In genomic region chr19:18589380-18590272, GRCh38 we compare ENCODE assay signal across 8 cellular contexts. TPM values are rescaled to one million over a fixed set of nuclear protein-coding genes. Genes with fewer than 3 reads are reported as not detected.
DNase-seq lines count a peak whose midpoint lies in the region; ATAC-seq and TF ChIP-seq lines count a peak whose summit lies in the region.

No MANE protein-coding gene starts in this region.

- TF ChIP-seq CTCF in RWPE2 (IDR thresholded peaks at IDR 0.05; ENCODE audit: poor library complexity, severe bottlenecking), result no peak
- TF ChIP-seq CTCF in heart left ventricle (IDR thresholded peaks at IDR 0.05), result peak in 6 of 12 donors; percentile 4 to 37 (median 20)
- TF ChIP-seq CTCF in prostate gland (IDR thresholded peaks at IDR 0.05), result peak in 2 of 4 experiments; percentile 45 to 48

- DNase-seq in DMS153 treated with DMSO at 0.1 percent for 48 hours (lab: John Stamatoyannopoulos, UW; ENCODE audit: unreplicated experiment) (peak; percentile 56), RWPE2 (ENCODE audit: low spot score) (peak; percentile 75), heart left ventricle (peak; percentile 56 to 80 (median 70)), prostate gland (ENCODE audit: low spot score) (peak; percentile 39), superior temporal gyrus (ENCODE audit: extremely low spot score) (no peak)

- TF ChIP-seq POLR2A in heart left ventricle (IDR thresholded peaks at IDR 0.05) (no peak), prostate gland (IDR thresholded peaks at IDR 0.05) (no peak)

- no peaks in the 10 kb centered on the region for H3K9me3 Mint-ChIP-seq in activated naive CD8-positive, alpha-beta T cell (ENCODE audit: low read depth)

- H3K27me3 Mint-ChIP-seq in activated naive CD8-positive, alpha-beta T cell, result no peaks in the 10 kb centered on the region

- no peaks in the 10 kb centered on the region for H3K27me3 ChIP-seq in HUES6 (ENCODE audit: control insufficient read depth, insufficient read depth, low read length)
- H3K27me3 ChIP-seq in RWPE2 (ENCODE audit: insufficient read depth, poor library complexity, severe bottlenecking), result no peaks in the 10 kb centered on the region
- H3K27me3 ChIP-seq in heart left ventricle, result no peaks in the 10 kb centered on the region
- no peaks in the 10 kb centered on the region for H3K27me3 ChIP-seq in prostate gland (replicated peaks; ENCODE audit: insufficient read depth)

- H3K27ac ChIP-seq in HUES6 (ENCODE audit: low read depth, low read length) (peak overlapping the region; percentile 95), RWPE2 (ENCODE audit: poor library complexity, severe bottlenecking) (peak overlapping the region; percentile 79), heart left ventricle (peak overlapping the region; percentile 75 to 97 (median 92)), prostate gland (peak overlapping the region; percentile 78 to 79)

- H3K4me3 Mint-ChIP-seq in activated naive CD8-positive, alpha-beta T cell, result peak overlapping the region; percentile 83

- H3K4me1 ChIP-seq in HUES6 (ENCODE audit: control insufficient read depth, insufficient read depth, low read length) (peaks cover 21% of the 10 kb centered on the region), RWPE2 (ENCODE audit: insufficient read depth, poor library complexity, severe bottlenecking) (peaks cover 5% of the 10 kb centered on the region), heart left ventricle (peaks cover 0 to 54% (median 25%) of the 10 kb centered on the region in 12 donors), prostate gland (replicated peaks) (peaks cover 7% of the 10 kb centered on the region)

- peak overlapping the region; percentile 96 for H3K27ac Mint-ChIP-seq in activated naive CD8-positive, alpha-beta T cell

- intact Hi-C loops in heart left ventricle (cut with DNase I) (loop anchor here in 9 of 10 donors (5.0 to 10.0 kb wide), 11 partner anchors 65 to 278 kb away; partner anchors contain the start of gene CRTC1 (in 3 of the 9)), prostate gland (cut with DNase I) (loop anchor here (2.0 kb wide), 1 partner anchor 139 kb away; no protein-coding TSS in a partner anchor)

- 12 to 34% (median 17%) methylated on average over 23 to 52 of the region's 52 CpGs for WGBS in heart left ventricle, 4 donors
- WGBS in prostate gland, result 16% methylated on average over 42 of the region's 52 CpGs

- H3K4me3 ChIP-seq in HUES6 (ENCODE audit: low read depth, low read length) (peak overlapping the region; percentile 96), RWPE2 (ENCODE audit: severe bottlenecking) (peak overlapping the region; percentile 63), heart left ventricle (peak overlapping the region; percentile 66 to 98 (median 90)), prostate gland (peak overlapping the region; percentile 66 to 84)

- peaks cover 5% of the 10 kb centered on the region for H3K36me3 ChIP-seq in HUES6 (ENCODE audit: control insufficient read depth, insufficient read depth, low read length)
- peaks cover 8% of the 10 kb centered on the region; the same call in 1 of the 2 replicates for H3K36me3 ChIP-seq in RWPE2 (ENCODE audit: low read depth)
- peaks cover 0 to 15% (median 11%) of the 10 kb centered on the region in 9 donors for H3K36me3 ChIP-seq in heart left ventricle
- H3K36me3 ChIP-seq in prostate gland, result peaks cover 0 to 3% of the 10 kb centered on the region in 2 donors

- H3K4me1 Mint-ChIP-seq in activated naive CD8-positive, alpha-beta T cell (ENCODE audit: low read depth), result peaks cover 31% of the 10 kb centered on the region

- peak overlapping the region; percentile 95 for H3K9ac ChIP-seq in HUES6 (ENCODE audit: low read length)

- H3K36me3 Mint-ChIP-seq in activated naive CD8-positive, alpha-beta T cell, result peaks cover 3% of the 10 kb centered on the region

- ATAC-seq in GM21423 (IDR thresholded peaks at IDR 0.05; ENCODE audit: unreplicated experiment) (peak; percentile 34), RWPE2 (ENCODE audit: low read depth) (peak; percentile 53), heart left ventricle (peak; percentile 15 to 73 (median 69))

- H3K9me3 ChIP-seq in HUES6 (ENCODE audit: control insufficient read depth, insufficient read depth, low read depth, low read length) (no peaks in the 10 kb centered on the region), RWPE2 (ENCODE audit: severe bottlenecking) (no peaks in the 10 kb centered on the region), heart left ventricle (no peaks in the 10 kb centered on the region), prostate gland (no peaks in the 10 kb centered on the region)

RNA-seq across cellular contexts. Expression of gene REX1BD, which starts 1.0 kb away (rescaled TPM):
- total RNA-seq in heart left ventricle (100 to 1,000 TPM in 2 of 9 donors, 10 to 100 TPM in 7; 42.9 to 205 (median 68.2) TPM), prostate gland (100 to 1,000 TPM in 1 of 2 donors, 10 to 100 TPM in 1; 98.9 to 149 TPM)
- 100 to 1,000 TPM in 1 of 2 donors, 10 to 100 TPM in 1; 46.8 to 101 TPM for polyA plus RNA-seq in heart left ventricle

RNA-seq across cellular contexts. Expression of gene CRLF1, which starts 17.0 kb away (rescaled TPM):
- total RNA-seq in heart left ventricle (10 to 100 TPM in 4 of 9 donors, 1 to 10 TPM in 5; 2.8 to 60.5 (median 9.9) TPM), prostate gland (10 to 100 TPM in 1 of 2 donors, 1 to 10 TPM in 1; 2.6 to 12.6 TPM)
- polyA plus RNA-seq in heart left ventricle, result 10 to 100 TPM; 50.2 to 64.0 TPM

RNA-seq across cellular contexts. Expression of gene UBA52, which starts 18.0 kb away (rescaled TPM):
- 100 to 1,000 TPM; 336 to 944 (median 761) TPM for total RNA-seq in heart left ventricle
- 100 to 1,000 TPM; 675 to 716 TPM for polyA plus RNA-seq in heart left ventricle
- total RNA-seq in prostate gland, result 100 to 1,000 TPM; 646 to 738 TPM

RNA-seq across cellular contexts. Expression of gene TMEM59L, which starts 23.0 kb away (rescaled TPM):
- total RNA-seq in heart left ventricle (1 to 10 TPM in 5 of 9 donors, under 1 TPM in 4; 0.50 to 4.6 (median 1.1) TPM), prostate gland (1 to 10 TPM in 1 of 2 donors, under 1 TPM in 1; 0.27 to 3.6 TPM)
- polyA plus RNA-seq in heart left ventricle, result 1 to 10 TPM; 1.5 to 5.1 TPM

RNA-seq across cellular contexts. Expression of gene KXD1, which starts 32.0 kb away (rescaled TPM):
- total RNA-seq in heart left ventricle, result 100 to 1,000 TPM in 1 of 9 donors, 10 to 100 TPM in 8; 36.1 to 116 (median 46.7) TPM
- 100 to 1,000 TPM in 1 of 2 donors, 10 to 100 TPM in 1; 36.9 to 106 TPM for polyA plus RNA-seq in heart left ventricle
- 100 to 1,000 TPM; 115 to 130 TPM for total RNA-seq in prostate gland
